In the genomic region with DNA sequence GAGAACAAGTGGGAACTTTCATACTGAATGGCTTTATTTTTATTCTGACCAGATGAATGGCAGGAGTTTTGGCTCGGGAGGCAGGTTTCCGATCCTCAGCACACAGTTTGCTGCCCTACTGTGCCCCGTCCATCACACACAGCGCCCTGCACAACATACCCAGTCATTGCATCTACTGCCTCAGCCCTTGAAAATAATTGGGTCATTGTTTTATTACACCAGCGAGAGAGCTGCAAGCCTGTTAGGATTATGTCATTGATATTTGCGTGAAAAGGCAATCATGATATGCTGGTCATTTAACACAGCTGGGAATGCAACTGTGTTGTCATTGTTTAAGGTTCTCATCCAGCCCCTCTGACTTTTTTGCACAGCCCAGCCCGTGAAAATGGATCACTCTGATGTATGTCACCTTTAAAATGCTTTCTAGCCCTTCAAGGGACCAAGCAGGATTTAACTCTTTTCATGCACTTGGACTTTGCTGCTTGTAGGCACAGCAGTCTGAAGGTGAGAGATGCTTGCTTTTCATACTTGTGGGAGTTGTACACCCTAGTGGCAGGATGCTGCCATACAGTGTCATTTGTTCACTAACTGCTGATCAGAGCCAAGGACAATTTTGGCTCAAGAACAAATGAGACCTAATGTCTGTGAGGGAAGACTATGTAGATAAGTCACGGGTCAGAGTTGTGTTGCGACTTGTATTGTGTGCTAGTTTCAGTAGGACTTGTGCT, we compare ENCODE assay signal across 9 cellular contexts.
A peak's percentile ranks its signal among the peaks of the same experiment; 100 is the strongest.
DNase-seq lines count a peak whose midpoint lies in the region; ATAC-seq and TF ChIP-seq lines count a peak whose summit lies in the region.
"Had no signal": no experiment of that assay in that cellular context is flagged by ENCODE, and none has a peak within 500 bp of the region (broad histone marks: within the 10 kb centered on the region; RNA-seq: fewer than 3 reads in every experiment).

No MANE protein-coding gene starts in this region.

- no peaks in the 10 kb centered on the region for H4K20me1 ChIP-seq in OCI-LY3 (ENCODE audit: insufficient read depth, low read length)

- H3K79me2 ChIP-seq in OCI-LY3 (ENCODE audit: low read length) = no peaks in the 10 kb centered on the region

- peak; percentile 64 for ATAC-seq in GM18870 (IDR thresholded peaks at IDR 0.05; ENCODE audit: unreplicated experiment)
- ATAC-seq in lower lobe of right lung = no peak
- ATAC-seq in left colon = no peak
- ATAC-seq: activated CD4-positive, CD25-positive, alpha-beta regulatory T cell treated with anti-CD3 and anti-CD28 coated beads, Interleukin-2, amount 50 U/mL, for 24 hours had no signal

- no peak overlapping the region for H3K9ac ChIP-seq in OCI-LY3 (ENCODE audit: low read length)

- H3K4me1 ChIP-seq in OCI-LY3 (ENCODE audit: low read length) = 0 out of 2 replicates have a peak, but pooled peaks cover 7% of the 10 kb centered on the region
- peaks cover 6% of the 10 kb centered on the region for H3K4me1 ChIP-seq in lower lobe of right lung
- peaks cover 0 to 4% of the 10 kb centered on the region in 2 donors for H3K4me1 ChIP-seq in adrenal gland (replicated peaks in 1 of 2)

- TF ChIP-seq POLR2A in adrenal gland (IDR thresholded peaks at IDR 0.05) = no peak

- TF ChIP-seq CTCF in AG10803 (conservative IDR thresholded peaks at IDR 0.05; ENCODE audit: low read length) (peak; percentile 40), OCI-LY3 (IDR thresholded peaks at IDR 0.05; ENCODE audit: low read depth, low read length) (peak; percentile 42), fibroblast of mammary gland (conservative IDR thresholded peaks at IDR 0.05; ENCODE audit: control insufficient read depth, insufficient read depth, low read depth, low read length) (peak; percentile 31), lower lobe of right lung (IDR thresholded peaks at IDR 0.05) (no peak), adrenal gland (IDR thresholded peaks at IDR 0.05) (no peak)

- WGBS in adrenal gland, 4 donors = 57 to 74% (median 65%) methylated on average over 8 to 9 of the region's 9 CpGs

- H2AFZ ChIP-seq in OCI-LY3 (ENCODE audit: low read depth, low read length) = no peak overlapping the region

- H3K4me2 ChIP-seq in OCI-LY3 (ENCODE audit: low read length) = no peak overlapping the region

- H3K9me3 ChIP-seq in OCI-LY3 (ENCODE audit: insufficient read depth, low read length) (no peaks in the 10 kb centered on the region), lower lobe of right lung (no peaks in the 10 kb centered on the region), adrenal gland (replicated peaks in 1 of 3) (no peaks in the 10 kb centered on the region)

- no peak overlapping the region for H3K27ac ChIP-seq in OCI-LY3 (ENCODE audit: low read length)
- H3K27ac ChIP-seq in lower lobe of right lung = no peak overlapping the region
- H3K27ac ChIP-seq in adrenal gland = no peak overlapping the region

- H3K27me3 ChIP-seq in OCI-LY3 (ENCODE audit: low read depth, low read length) (no peaks in the 10 kb centered on the region), lower lobe of right lung (ENCODE audit: low read depth) (no peaks in the 10 kb centered on the region), adrenal gland (peaks cover 37% of the 10 kb centered on the region)

- intact Hi-C loops in lower lobe of right lung (cut with DNase I) = no loop called here
- intact Hi-C loops in adrenal gland (cut with DNase I) = no loop called here
- intact Hi-C loops in left colon (cut with DNase I, micrococcal nuclease) = no loop called here

- H3K4me3 ChIP-seq in AG10803 (ENCODE audit: low read length) (no peak overlapping the region), OCI-LY3 (ENCODE audit: low read length) (no peak overlapping the region), fibroblast of mammary gland (ENCODE audit: control insufficient read depth, low read depth, low read length) (no peak overlapping the region), lower lobe of right lung (no peak overlapping the region), adrenal gland (no peak overlapping the region)

- DNase-seq in AG10803 (ENCODE audit: low read depth) = no peak
- DNase-seq in fibroblast of mammary gland (ENCODE audit: low read depth) = peak; percentile 31
- DNase-seq in lower lobe of right lung = no peak
- no peak for DNase-seq in adrenal gland
- DNase-seq in A172 (ENCODE audit: low spot score) = no peak
- DNase-seq in left colon = no peak

- H3K36me3 ChIP-seq in OCI-LY3 (replicated peaks; ENCODE audit: low read depth, low read length) (no peaks in the 10 kb centered on the region), lower lobe of right lung (no peaks in the 10 kb centered on the region), adrenal gland (replicated peaks in 1 of 2) (no peaks in the 10 kb centered on the region)

Comparison
In these comparisons a context has a peak if more than half of its experiments do, and no peak if none do; other contexts are left out.
1. CTCF ChIP-seq: peak in AG10803 (single experiment), OCI-LY3 (single experiment) and fibroblast of mammary gland (single experiment); none in lower lobe of right lung (single experiment) and adrenal gland (0 of 6).